In the genomic region with DNA sequence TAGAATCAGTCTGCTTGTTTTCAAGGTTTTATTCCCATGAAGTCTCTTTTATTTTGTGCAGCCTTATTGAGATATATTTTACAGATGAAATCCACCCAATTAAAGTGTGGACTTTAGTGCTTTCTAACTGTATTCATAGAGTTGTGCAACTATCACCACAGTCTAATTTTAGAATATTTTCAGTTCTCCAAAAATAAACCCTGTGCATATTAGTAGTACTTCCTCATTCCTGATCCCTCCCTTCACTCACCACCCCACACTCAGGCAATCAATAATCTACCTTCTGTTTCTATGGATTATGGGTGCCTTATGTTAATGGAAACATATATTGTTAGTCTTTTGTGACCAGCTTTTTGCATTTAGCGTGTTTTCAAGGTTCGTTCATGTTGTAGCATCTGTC, we compare ENCODE assay signal across 2 cellular contexts.
TF ChIP-seq lines count a peak whose summit lies in the region.

No MANE protein-coding gene starts in this region.

TF ChIP-seq in SK-N-SH, 30 proteins besides CTCF, POLR2A, EP300 and RAD21 (continued from another document):
- TF ChIP-seq REST (IDR thresholded peaks at IDR 0.05; ENCODE audit: low read depth, low read length) (no peak), FOXM1 (IDR thresholded peaks at IDR 0.05; ENCODE audit: low read depth) (no peak), EZH2phosphoT487 (IDR thresholded peaks at IDR 0.05; ENCODE audit: borderline replicate concordance, low read depth) (no peak), GABPA (IDR thresholded peaks at IDR 0.05; ENCODE audit: low read depth) (no peak), JUND (IDR thresholded peaks at IDR 0.05) (no peak), RCOR1 (IDR thresholded peaks at IDR 0.05; ENCODE audit: low read length) (no peak), ELF1 (IDR thresholded peaks at IDR 0.05) (no peak), YY1 (IDR thresholded peaks at IDR 0.05; ENCODE audit: low read depth) (no peak), FOSL2 (IDR thresholded peaks at IDR 0.05; ENCODE audit: borderline replicate concordance, low read depth) (no peak)
- TF ChIP-seq, protein P1, sequence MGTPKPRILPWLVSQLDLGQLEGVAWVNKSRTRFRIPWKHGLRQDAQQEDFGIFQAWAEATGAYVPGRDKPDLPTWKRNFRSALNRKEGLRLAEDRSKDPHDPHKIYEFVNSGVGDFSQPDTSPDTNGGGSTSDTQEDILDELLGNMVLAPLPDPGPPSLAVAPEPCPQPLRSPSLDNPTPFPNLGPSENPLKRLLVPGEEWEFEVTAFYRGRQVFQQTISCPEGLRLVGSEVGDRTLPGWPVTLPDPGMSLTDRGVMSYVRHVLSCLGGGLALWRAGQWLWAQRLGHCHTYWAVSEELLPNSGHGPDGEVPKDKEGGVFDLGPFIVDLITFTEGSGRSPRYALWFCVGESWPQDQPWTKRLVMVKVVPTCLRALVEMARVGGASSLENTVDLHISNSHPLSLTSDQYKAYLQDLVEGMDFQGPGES (IDR thresholded peaks at IDR 0.05; ENCODE audit: low read depth, low read length): no peak
TF ChIP-seq in SK-N-SH: peak in this region for 0.

TF ChIP-seq in SK-N-SH treated with all-trans-retinoic acid at 6 μM for 48 hours, 23 proteins besides CTCF, POLR2A, EP300 and RAD21 (continued from another document):
- TF ChIP-seq POU6F1 (CRISPR knock-in tag; IDR thresholded peaks at IDR 0.05; ENCODE audit: borderline replicate concordance, low read depth): no peak
- no peak for TF ChIP-seq BACH2 (CRISPR knock-in tag; IDR thresholded peaks at IDR 0.05; ENCODE audit: borderline replicate concordance)
- TF ChIP-seq GLIS3 (CRISPR knock-in tag; IDR thresholded peaks at IDR 0.05): no peak
- no peak for TF ChIP-seq TOX (CRISPR knock-in tag; IDR thresholded peaks at IDR 0.05; ENCODE audit: borderline replicate concordance)
- TF ChIP-seq, protein P2, sequence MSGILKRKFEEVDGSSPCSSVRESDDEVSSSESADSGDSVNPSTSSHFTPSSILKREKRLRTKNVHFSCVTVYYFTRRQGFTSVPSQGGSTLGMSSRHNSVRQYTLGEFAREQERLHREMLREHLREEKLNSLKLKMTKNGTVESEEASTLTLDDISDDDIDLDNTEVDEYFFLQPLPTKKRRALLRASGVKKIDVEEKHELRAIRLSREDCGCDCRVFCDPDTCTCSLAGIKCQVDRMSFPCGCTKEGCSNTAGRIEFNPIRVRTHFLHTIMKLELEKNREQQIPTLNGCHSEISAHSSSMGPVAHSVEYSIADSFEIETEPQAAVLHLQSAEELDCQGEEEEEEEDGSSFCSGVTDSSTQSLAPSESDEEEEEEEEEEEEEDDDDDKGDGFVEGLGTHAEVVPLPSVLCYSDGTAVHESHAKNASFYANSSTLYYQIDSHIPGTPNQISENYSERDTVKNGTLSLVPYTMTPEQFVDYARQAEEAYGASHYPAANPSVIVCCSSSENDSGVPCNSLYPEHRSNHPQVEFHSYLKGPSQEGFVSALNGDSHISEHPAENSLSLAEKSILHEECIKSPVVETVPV (CRISPR knock-in tag; IDR thresholded peaks at IDR 0.05): no peak
